ENCODE assay signal across 1 cellular context in the genomic region with DNA sequence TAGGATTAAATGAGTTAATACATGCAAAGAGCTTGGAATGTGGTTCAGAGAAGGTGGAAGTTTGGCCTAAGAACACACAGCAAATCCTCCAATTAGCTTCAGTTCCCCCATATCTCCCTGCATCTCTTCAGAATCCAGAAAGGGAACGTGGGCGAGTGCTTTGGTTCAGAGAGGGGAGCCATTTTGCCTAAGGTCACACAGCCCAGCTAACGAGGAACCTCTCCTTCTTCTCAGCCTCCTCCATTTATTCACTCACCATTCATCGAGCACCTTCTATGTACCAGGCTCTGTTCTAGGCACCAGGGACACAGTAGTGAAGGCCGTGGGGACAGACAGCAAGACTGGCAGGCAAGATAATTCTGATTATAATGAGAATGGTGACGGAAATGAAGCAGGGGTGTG.
TF ChIP-seq lines count a peak whose summit lies in the region.

No MANE protein-coding gene starts in this region.

TF ChIP-seq in HepG2, 621 proteins besides CTCF, POLR2A, EP300 and RAD21 (continued from another document and continues in another):
- TF ChIP-seq ZNF772 (CRISPR knock-in tag; IDR thresholded peaks at IDR 0.05) (no peak), ZNF546 (CRISPR knock-in tag; conservative IDR thresholded peaks at IDR 0.05) (0 out of 2 replicates have a peak, but pooled peaks have one; percentile 52), ZNF615 (CRISPR knock-in tag; IDR thresholded peaks at IDR 0.05; ENCODE audit: borderline replicate concordance) (no peak), ZSCAN12 (CRISPR knock-in tag; IDR thresholded peaks at IDR 0.05) (no peak), ZNF75D (CRISPR knock-in tag; IDR thresholded peaks at IDR 0.05; ENCODE audit: borderline replicate concordance) (no peak), ZNF703 (CRISPR knock-in tag; IDR thresholded peaks at IDR 0.05; ENCODE audit: borderline replicate concordance) (no peak), SAFB2 (CRISPR knock-in tag; IDR thresholded peaks at IDR 0.05; ENCODE audit: borderline replicate concordance, low read depth) (no peak), ATRX (CRISPR knock-in tag; IDR thresholded peaks at IDR 0.05; ENCODE audit: borderline replicate concordance) (no peak), MED1 (CRISPR knock-in tag; IDR thresholded peaks at IDR 0.05) (no peak; the same call in 1 of the 2 replicates), KMT2A (CRISPR knock-in tag; IDR thresholded peaks at IDR 0.05) (no peak), ZNF549 (CRISPR knock-in tag; IDR thresholded peaks at IDR 0.05) (no peak), MTF2 (CRISPR knock-in tag; IDR thresholded peaks at IDR 0.05; ENCODE audit: borderline replicate concordance) (no peak), ZBTB1 (CRISPR knock-in tag; IDR thresholded peaks at IDR 0.05; ENCODE audit: borderline replicate concordance) (0 out of 2 replicates have a peak, but pooled peaks have one; percentile 15), ZNF572 (CRISPR knock-in tag; IDR thresholded peaks at IDR 0.05) (no peak), NFE2 (CRISPR knock-in tag; IDR thresholded peaks at IDR 0.05) (peak; percentile 5; the same call in 1 of the 2 replicates), TEAD3 (CRISPR knock-in tag; optimal IDR thresholded peaks at IDR 0.05; ENCODE audit: borderline replicate concordance) (peak; percentile 64), ZMAT3 (CRISPR knock-in tag; conservative IDR thresholded peaks at IDR 0.05) (no peak), ZSCAN30 (CRISPR knock-in tag; IDR thresholded peaks at IDR 0.05) (no peak), ZNF20 (CRISPR knock-in tag; IDR thresholded peaks at IDR 0.05) (no peak), ZNF501 (CRISPR knock-in tag; IDR thresholded peaks at IDR 0.05) (no peak), FOXM1 (CRISPR knock-in tag; IDR thresholded peaks at IDR 0.05) (no peak; the same call in 1 of the 2 replicates), CBX1 (IDR thresholded peaks at IDR 0.05; ENCODE audit: low read depth) (no peak), ZNF180 (CRISPR knock-in tag; IDR thresholded peaks at IDR 0.05; ENCODE audit: borderline replicate concordance, low read depth) (no peak), SMAD1 (CRISPR knock-in tag; IDR thresholded peaks at IDR 0.05; ENCODE audit: borderline replicate concordance, low read depth) (no peak), SIX4 (CRISPR knock-in tag; IDR thresholded peaks at IDR 0.05) (no peak), ZFP36L2 (CRISPR knock-in tag; IDR thresholded peaks at IDR 0.05) (no peak), ZNF614 (CRISPR knock-in tag; IDR thresholded peaks at IDR 0.05; ENCODE audit: borderline replicate concordance) (no peak), KDM4B (CRISPR knock-in tag; IDR thresholded peaks at IDR 0.05) (no peak), U2AF1 (optimal IDR thresholded peaks at IDR 0.05; ENCODE audit: low read depth, low read length) (peak; percentile 1), ZSCAN9 (CRISPR knock-in tag; IDR thresholded peaks at IDR 0.05; ENCODE audit: borderline replicate concordance) (no peak), SATB2 (CRISPR knock-in tag; IDR thresholded peaks at IDR 0.05) (no peak), XBP1 (CRISPR knock-in tag; IDR thresholded peaks at IDR 0.05) (no peak), SSRP1 (CRISPR knock-in tag; IDR thresholded peaks at IDR 0.05) (no peak), ZNF768 (CRISPR knock-in tag; IDR thresholded peaks at IDR 0.05) (peak; percentile 97), DNMT3B (CRISPR knock-in tag; conservative IDR thresholded peaks at IDR 0.05) (no peak), ZNF337 (CRISPR knock-in tag; IDR thresholded peaks at IDR 0.05; ENCODE audit: borderline replicate concordance, low read depth) (0 out of 2 replicates have a peak, but pooled peaks have one; percentile 39), SALL2 (CRISPR knock-in tag; IDR thresholded peaks at IDR 0.05) (no peak; the same call in 1 of the 2 replicates), JARID2 (CRISPR knock-in tag; IDR thresholded peaks at IDR 0.05; ENCODE audit: insufficient replicate concordance) (no peak), ZNF232 (CRISPR knock-in tag; IDR thresholded peaks at IDR 0.05; ENCODE audit: borderline replicate concordance) (no peak), ETV5 (CRISPR knock-in tag; IDR thresholded peaks at IDR 0.05; ENCODE audit: borderline replicate concordance) (no peak)
- TF ChIP-seq, protein P1, sequence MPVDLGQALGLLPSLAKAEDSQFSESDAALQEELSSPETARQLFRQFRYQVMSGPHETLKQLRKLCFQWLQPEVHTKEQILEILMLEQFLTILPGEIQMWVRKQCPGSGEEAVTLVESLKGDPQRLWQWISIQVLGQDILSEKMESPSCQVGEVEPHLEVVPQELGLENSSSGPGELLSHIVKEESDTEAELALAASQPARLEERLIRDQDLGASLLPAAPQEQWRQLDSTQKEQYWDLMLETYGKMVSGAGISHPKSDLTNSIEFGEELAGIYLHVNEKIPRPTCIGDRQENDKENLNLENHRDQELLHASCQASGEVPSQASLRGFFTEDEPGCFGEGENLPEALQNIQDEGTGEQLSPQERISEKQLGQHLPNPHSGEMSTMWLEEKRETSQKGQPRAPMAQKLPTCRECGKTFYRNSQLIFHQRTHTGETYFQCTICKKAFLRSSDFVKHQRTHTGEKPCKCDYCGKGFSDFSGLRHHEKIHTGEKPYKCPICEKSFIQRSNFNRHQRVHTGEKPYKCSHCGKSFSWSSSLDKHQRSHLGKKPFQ (CRISPR knock-in tag; IDR thresholded peaks at IDR 0.05; ENCODE audit: insufficient replicate concordance), result no peak
- TF ChIP-seq, protein P2, sequence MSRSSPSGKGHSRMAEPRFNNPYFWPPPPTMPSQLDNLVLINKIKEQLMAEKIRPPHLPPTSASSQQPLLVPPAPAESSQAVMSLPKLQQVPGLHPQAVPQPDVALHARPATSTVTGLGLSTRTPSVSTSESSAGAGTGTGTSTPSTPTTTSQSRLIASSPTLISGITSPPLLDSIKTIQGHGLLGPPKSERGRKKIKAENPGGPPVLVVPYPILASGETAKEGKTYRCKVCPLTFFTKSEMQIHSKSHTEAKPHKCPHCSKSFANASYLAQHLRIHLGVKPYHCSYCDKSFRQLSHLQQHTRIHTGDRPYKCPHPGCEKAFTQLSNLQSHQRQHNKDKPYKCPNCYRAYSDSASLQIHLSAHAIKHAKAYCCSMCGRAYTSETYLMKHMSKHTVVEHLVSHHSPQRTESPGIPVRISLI (CRISPR knock-in tag; IDR thresholded peaks at IDR 0.05; ENCODE audit: borderline replicate concordance), result no peak
- TF ChIP-seq, protein P3, sequence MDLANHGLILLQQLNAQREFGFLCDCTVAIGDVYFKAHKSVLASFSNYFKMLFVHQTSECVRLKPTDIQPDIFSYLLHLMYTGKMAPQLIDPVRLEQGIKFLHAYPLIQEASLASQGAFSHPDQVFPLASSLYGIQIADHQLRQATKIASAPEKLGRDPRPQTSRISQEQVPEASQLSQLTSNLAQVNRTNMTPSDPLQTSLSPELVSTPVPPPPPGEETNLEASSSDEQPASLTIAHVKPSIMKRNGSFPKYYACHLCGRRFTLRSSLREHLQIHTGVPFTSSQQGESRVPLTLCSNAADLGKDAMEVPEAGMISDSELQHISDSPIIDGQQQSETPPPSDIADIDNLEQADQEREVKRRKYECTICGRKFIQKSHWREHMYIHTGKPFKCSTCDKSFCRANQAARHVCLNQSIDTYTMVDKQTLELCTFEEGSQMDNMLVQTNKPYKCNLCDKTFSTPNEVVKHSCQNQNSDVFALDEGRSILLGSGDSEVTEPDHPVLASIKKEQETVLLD (CRISPR knock-in tag; IDR thresholded peaks at IDR 0.05; ENCODE audit: low read depth), result no peak
- TF ChIP-seq, protein P4, sequence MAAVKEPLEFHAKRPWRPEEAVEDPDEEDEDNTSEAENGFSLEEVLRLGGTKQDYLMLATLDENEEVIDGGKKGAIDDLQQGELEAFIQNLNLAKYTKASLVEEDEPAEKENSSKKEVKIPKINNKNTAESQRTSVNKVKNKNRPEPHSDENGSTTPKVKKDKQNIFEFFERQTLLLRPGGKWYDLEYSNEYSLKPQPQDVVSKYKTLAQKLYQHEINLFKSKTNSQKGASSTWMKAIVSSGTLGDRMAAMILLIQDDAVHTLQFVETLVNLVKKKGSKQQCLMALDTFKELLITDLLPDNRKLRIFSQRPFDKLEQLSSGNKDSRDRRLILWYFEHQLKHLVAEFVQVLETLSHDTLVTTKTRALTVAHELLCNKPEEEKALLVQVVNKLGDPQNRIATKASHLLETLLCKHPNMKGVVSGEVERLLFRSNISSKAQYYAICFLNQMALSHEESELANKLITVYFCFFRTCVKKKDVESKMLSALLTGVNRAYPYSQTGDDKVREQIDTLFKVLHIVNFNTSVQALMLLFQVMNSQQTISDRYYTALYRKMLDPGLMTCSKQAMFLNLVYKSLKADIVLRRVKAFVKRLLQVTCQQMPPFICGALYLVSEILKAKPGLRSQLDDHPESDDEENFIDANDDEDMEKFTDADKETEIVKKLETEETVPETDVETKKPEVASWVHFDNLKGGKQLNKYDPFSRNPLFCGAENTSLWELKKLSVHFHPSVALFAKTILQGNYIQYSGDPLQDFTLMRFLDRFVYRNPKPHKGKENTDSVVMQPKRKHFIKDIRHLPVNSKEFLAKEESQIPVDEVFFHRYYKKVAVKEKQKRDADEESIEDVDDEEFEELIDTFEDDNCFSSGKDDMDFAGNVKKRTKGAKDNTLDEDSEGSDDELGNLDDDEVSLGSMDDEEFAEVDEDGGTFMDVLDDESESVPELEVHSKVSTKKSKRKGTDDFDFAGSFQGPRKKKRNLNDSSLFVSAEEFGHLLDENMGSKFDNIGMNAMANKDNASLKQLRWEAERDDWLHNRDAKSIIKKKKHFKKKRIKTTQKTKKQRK (IDR thresholded peaks at IDR 0.05; ENCODE audit: low read length), result no peak
- TF ChIP-seq, protein P5, sequence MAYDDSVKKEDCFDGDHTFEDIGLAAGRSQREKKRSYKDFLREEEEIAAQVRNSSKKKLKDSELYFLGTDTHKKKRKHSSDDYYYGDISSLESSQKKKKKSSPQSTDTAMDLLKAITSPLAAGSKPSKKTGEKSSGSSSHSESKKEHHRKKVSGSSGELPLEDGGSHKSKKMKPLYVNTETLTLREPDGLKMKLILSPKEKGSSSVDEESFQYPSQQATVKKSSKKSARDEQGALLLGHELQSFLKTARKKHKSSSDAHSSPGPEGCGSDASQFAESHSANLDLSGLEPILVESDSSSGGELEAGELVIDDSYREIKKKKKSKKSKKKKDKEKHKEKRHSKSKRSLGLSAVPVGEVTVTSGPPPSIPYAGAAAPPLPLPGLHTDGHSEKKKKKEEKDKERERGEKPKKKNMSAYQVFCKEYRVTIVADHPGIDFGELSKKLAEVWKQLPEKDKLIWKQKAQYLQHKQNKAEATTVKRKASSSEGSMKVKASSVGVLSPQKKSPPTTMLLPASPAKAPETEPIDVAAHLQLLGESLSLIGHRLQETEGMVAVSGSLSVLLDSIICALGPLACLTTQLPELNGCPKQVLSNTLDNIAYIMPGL (CRISPR knock-in tag; IDR thresholded peaks at IDR 0.05; ENCODE audit: borderline replicate concordance in 1 of 2, low read depth in 1 of 2), result no peak; a peak in 1 of 4 replicates
- TF ChIP-seq, protein P6, sequence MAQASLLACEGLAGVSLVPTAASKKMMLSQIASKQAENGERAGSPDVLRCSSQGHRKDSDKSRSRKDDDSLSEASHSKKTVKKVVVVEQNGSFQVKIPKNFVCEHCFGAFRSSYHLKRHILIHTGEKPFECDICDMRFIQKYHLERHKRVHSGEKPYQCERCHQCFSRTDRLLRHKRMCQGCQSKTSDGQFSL (CRISPR knock-in tag; IDR thresholded peaks at IDR 0.05), result no peak
- TF ChIP-seq, protein P7, sequence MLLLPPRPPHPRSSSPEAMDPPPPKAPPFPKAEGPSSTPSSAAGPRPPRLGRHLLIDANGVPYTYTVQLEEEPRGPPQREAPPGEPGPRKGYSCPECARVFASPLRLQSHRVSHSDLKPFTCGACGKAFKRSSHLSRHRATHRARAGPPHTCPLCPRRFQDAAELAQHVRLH (CRISPR knock-in tag; IDR thresholded peaks at IDR 0.05; ENCODE audit: borderline replicate concordance, low read depth), result no peak
- TF ChIP-seq, protein P8, sequence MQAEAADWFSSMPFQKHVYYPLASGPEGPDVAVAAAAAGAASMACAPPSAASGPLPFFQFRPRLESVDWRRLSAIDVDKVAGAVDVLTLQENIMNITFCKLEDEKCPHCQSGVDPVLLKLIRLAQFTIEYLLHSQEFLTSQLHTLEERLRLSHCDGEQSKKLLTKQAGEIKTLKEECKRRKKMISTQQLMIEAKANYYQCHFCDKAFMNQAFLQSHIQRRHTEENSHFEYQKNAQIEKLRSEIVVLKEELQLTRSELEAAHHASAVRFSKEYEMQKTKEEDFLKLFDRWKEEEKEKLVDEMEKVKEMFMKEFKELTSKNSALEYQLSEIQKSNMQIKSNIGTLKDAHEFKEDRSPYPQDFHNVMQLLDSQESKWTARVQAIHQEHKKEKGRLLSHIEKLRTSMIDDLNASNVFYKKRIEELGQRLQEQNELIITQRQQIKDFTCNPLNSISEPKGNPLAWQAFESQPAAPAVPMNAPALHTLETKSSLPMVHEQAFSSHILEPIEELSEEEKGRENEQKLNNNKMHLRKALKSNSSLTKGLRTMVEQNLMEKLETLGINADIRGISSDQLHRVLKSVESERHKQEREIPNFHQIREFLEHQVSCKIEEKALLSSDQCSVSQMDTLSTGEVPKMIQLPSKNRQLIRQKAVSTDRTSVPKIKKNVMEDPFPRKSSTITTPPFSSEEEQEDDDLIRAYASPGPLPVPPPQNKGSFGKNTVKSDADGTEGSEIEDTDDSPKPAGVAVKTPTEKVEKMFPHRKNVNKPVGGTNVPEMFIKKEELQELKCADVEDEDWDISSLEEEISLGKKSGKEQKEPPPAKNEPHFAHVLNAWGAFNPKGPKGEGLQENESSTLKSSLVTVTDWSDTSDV (CRISPR knock-in tag; IDR thresholded peaks at IDR 0.05), result no peak
- TF ChIP-seq, protein P9, sequence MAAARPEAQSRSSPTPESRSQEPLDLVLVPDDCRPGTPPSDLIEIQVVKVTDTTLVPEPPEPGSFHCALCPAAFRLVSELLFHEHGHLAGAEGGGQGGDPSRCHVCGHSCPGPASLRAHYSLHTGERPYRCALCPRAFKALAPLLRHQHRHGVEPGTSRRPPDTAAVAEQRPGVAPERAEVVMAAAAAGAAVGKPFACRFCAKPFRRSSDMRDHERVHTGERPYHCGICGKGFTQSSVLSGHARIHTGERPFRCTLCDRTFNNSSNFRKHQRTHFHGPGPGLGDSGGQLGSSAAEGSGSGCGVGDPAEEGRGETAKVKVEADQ (CRISPR knock-in tag; IDR thresholded peaks at IDR 0.05; ENCODE audit: borderline replicate concordance), result 0 out of 2 replicates have a peak, but pooled peaks have one; percentile 3
- TF ChIP-seq, protein P10, sequence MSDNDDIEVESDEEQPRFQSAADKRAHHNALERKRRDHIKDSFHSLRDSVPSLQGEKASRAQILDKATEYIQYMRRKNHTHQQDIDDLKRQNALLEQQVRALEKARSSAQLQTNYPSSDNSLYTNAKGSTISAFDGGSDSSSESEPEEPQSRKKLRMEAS (IDR thresholded peaks at IDR 0.05), result no peak
